Comparison of ENCODE assay signal across 9 cellular contexts in the genomic region with DNA sequence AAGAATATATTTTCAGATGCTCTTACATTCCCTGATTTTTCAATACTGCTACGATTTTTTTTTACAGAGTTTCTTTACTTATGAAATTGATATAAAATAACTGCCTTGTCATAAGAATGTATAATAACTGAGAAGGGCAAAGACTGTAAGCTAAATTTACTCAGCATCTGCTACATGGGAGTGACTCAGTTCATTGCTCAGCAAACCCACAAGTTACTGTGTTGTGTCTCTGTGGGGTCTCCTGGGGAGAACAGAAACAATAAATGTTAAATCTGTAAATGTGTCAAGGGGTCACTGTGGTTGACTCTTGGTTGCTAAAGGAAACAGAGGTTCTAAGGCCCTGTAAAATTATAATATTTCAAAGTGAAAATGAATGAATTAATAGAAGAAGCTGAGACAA.
DNase-seq lines count a peak whose midpoint lies in the region; ATAC-seq and TF ChIP-seq lines count a peak whose summit lies in the region.
"Had no signal": no experiment of that assay in that cellular context is flagged by ENCODE, and none has a peak within 500 bp of the region (broad histone marks: within the 10 kb centered on the region; RNA-seq: fewer than 3 reads in every experiment).

No MANE protein-coding gene starts in this region.

- peaks cover 24% of the 10 kb centered on the region for H3K4me1 Mint-ChIP-seq in activated CD8-positive, alpha-beta memory T cell treated with anti-CD3 and anti-CD28 coated beads, Interleukin-2, amount 10 ng/mL, durations not matched to agents 7 days and 5 days
- peaks cover 8% of the 10 kb centered on the region for H3K4me1 Mint-ChIP-seq in activated B cell treated with CpG ODN at 0.5 μM for 24 hours

- no peak overlapping the region for H3K4me3 ChIP-seq in mucosa of descending colon
- no peak overlapping the region for H3K4me3 ChIP-seq in upper lobe of left lung

- no peaks in the 10 kb centered on the region for H3K36me3 Mint-ChIP-seq in activated CD8-positive, alpha-beta memory T cell treated with anti-CD3 and anti-CD28 coated beads, Interleukin-2, amount 10 ng/mL, durations not matched to agents 7 days and 5 days
- peaks cover 3% of the 10 kb centered on the region for H3K36me3 Mint-ChIP-seq in activated B cell treated with CpG ODN at 0.5 μM for 24 hours (ENCODE audit: low read depth)

- H3K4me1 ChIP-seq in mucosa of descending colon (ENCODE audit: low read depth), result no peaks in the 10 kb centered on the region
- peaks cover 0 to 5% (median 0%) of the 10 kb centered on the region in 4 donors for H3K4me1 ChIP-seq in upper lobe of left lung

- no peak overlapping the region for H3K27ac ChIP-seq in upper lobe of left lung
- H3K27ac ChIP-seq: C4-2B had no signal

- peak overlapping the region; percentile 21 for H3K27ac Mint-ChIP-seq in activated CD8-positive, alpha-beta memory T cell treated with anti-CD3 and anti-CD28 coated beads, Interleukin-2, amount 10 ng/mL, durations not matched to agents 7 days and 5 days
- H3K27ac Mint-ChIP-seq in activated B cell treated with CpG ODN at 0.5 μM for 24 hours, result no peak overlapping the region

- no peak for TF ChIP-seq CTCF in activated B cell treated with CpG ODN at 0.5 μM for 24 hours (IDR thresholded peaks at IDR 0.05)
- TF ChIP-seq CTCF in mucosa of descending colon (IDR thresholded peaks at IDR 0.05), result no peak
- no peak for TF ChIP-seq CTCF in upper lobe of left lung (IDR thresholded peaks at IDR 0.05)

- WGBS in upper lobe of left lung, 2 donors, result 64 to 67% methylated on average over 1 of the region's 1 CpG

- no peaks in the 10 kb centered on the region for H3K9me3 ChIP-seq in mucosa of descending colon
- H3K9me3 ChIP-seq in upper lobe of left lung, result no peaks in the 10 kb centered on the region

- CTCF ChIA-PET in activated CD8-positive, alpha-beta memory T cell treated with anti-CD3 and anti-CD28 coated beads, Interleukin-2, amount 10 ng/mL, durations not matched to agents 7 days and 5 days (lab: Charles Lee), result interaction anchor here (2.9 kb wide), 1 partner anchor 10 kb away, joined by 12 read pairs; no protein-coding TSS in a partner anchor
- CTCF ChIA-PET in activated B cell treated with CpG ODN at 0.5 μM for 24 hours (lab: Charles Lee), result interaction anchor here (0.7 kb wide), 1 partner anchor 188 kb away, joined by 3 read pairs; no protein-coding TSS in a partner anchor

- TF ChIP-seq EP300 in upper lobe of left lung (IDR thresholded peaks at IDR 0.05), result no peak

- H3K27me3 ChIP-seq in upper lobe of left lung, result no peaks in the 10 kb centered on the region

- no peak overlapping the region for H3K4me3 Mint-ChIP-seq in activated CD8-positive, alpha-beta memory T cell treated with anti-CD3 and anti-CD28 coated beads, Interleukin-2, amount 10 ng/mL, durations not matched to agents 7 days and 5 days
- H3K4me3 Mint-ChIP-seq in activated B cell treated with CpG ODN at 0.5 μM for 24 hours, result no peak overlapping the region

- POLR2A ChIA-PET in activated B cell treated with CpG ODN at 0.5 μM for 24 hours (lab: Charles Lee), result interaction anchor here (0.7 to 2.0 kb wide), 2 partner anchors 82 to 210 kb away, joined by 3 to 8 read pairs; a partner anchor contains a TSS

- peak; percentile 48 for DNase-seq in activated CD8-positive, alpha-beta memory T cell treated with anti-CD3 and anti-CD28 coated beads, Interleukin-2, amount 10 ng/mL, durations not matched to agents 7 days and 5 days
- no peak for DNase-seq in activated CD8-positive, alpha-beta memory T cell treated with anti-CD3 and anti-CD28 coated beads, Interleukin-2, amount 50 U/mL, for 4 hours
- DNase-seq in activated B cell treated with CpG ODN at 0.5 μM for 24 hours (no peak), stromal cell of bone marrow (ENCODE audit: low read depth) (peak; percentile 83), mucosa of descending colon (no peak), upper lobe of left lung (no peak), COLO668 (lab: John Stamatoyannopoulos, UW; ENCODE audit: unreplicated experiment) (no peak)

- intact Hi-C loops in activated B cell treated with CpG ODN at 0.5 μM for 24 hours (cut with micrococcal nuclease), result no loop called here
- intact Hi-C loops in mucosa of descending colon (cut with DNase I, micrococcal nuclease), result no loop called here

- ATAC-seq in activated CD8-positive, alpha-beta memory T cell treated with anti-CD3 and anti-CD28 coated beads, Interleukin-2, amount 10 ng/mL, durations not matched to agents 7 days and 5 days, result peak; percentile 78
- ATAC-seq in HG03039 (IDR thresholded peaks at IDR 0.05; ENCODE audit: unreplicated experiment) (peak; percentile 55), activated B cell treated with CpG ODN at 0.5 μM for 24 hours (ENCODE audit: low read depth) (peak; percentile 31), mucosa of descending colon (no peak), upper lobe of left lung (ENCODE audit: low FRiP score in 2 of 2) (no peak)

- H3K27me3 Mint-ChIP-seq in activated CD8-positive, alpha-beta memory T cell treated with anti-CD3 and anti-CD28 coated beads, Interleukin-2, amount 10 ng/mL, durations not matched to agents 7 days and 5 days, result peaks cover 11% of the 10 kb centered on the region
- H3K27me3 Mint-ChIP-seq in activated B cell treated with CpG ODN at 0.5 μM for 24 hours, result no peaks in the 10 kb centered on the region

- no peaks in the 10 kb centered on the region for H3K9me3 Mint-ChIP-seq in activated CD8-positive, alpha-beta memory T cell treated with anti-CD3 and anti-CD28 coated beads, Interleukin-2, amount 10 ng/mL, durations not matched to agents 7 days and 5 days (ENCODE audit: low read depth)
- H3K9me3 Mint-ChIP-seq in activated B cell treated with CpG ODN at 0.5 μM for 24 hours, result no peaks in the 10 kb centered on the region

- H3K36me3 ChIP-seq in mucosa of descending colon (ENCODE audit: low read depth) (no peaks in the 10 kb centered on the region), upper lobe of left lung (no peaks in the 10 kb centered on the region)

- no peak for TF ChIP-seq POLR2A in upper lobe of left lung (IDR thresholded peaks at IDR 0.05)

Comparison
In these comparisons a context has a peak if more than half of its experiments do, and no peak if none do; other contexts are left out.
1. DNase-seq: peak in activated CD8-positive, alpha-beta memory T cell treated with anti-CD3 and anti-CD28 coated beads, Interleukin-2, amount 10 ng/mL, durations not matched to agents 7 days and 5 days (single experiment) and stromal cell of bone marrow (single experiment); none in activated CD8-positive, alpha-beta memory T cell treated with anti-CD3 and anti-CD28 coated beads, Interleukin-2, amount 50 U/mL, for 4 hours (single experiment), activated B cell treated with CpG ODN at 0.5 μM for 24 hours (single experiment), mucosa of descending colon (0 of 3), upper lobe of left lung (0 of 2) and COLO668 (single experiment).
2. ATAC-seq: peak in activated CD8-positive, alpha-beta memory T cell treated with anti-CD3 and anti-CD28 coated beads, Interleukin-2, amount 10 ng/mL, durations not matched to agents 7 days and 5 days (single experiment), HG03039 (single experiment) and activated B cell treated with CpG ODN at 0.5 μM for 24 hours (single experiment); none in mucosa of descending colon (single experiment) and upper lobe of left lung (0 of 2).